Comparison of ENCODE assay signal across 13 cellular contexts in genomic region chr13:109144693-109145437, GRCh38.
DNase-seq lines count a peak whose midpoint lies in the region; ATAC-seq and TF ChIP-seq lines count a peak whose summit lies in the region.
"Had no signal": no experiment of that assay in that cellular context is flagged by ENCODE, and none has a peak within 500 bp of the region (broad histone marks: within the 10 kb centered on the region; RNA-seq: fewer than 3 reads in every experiment).

No MANE protein-coding gene starts in this region.

- no peaks in the 10 kb centered on the region for H3K36me3 Mint-ChIP-seq in naive thymus-derived CD4-positive, alpha-beta T cell
- H3K36me3 Mint-ChIP-seq in WTC11, result no peaks in the 10 kb centered on the region; the same call in 1 of the 2 replicates

- intact Hi-C loops in naive thymus-derived CD4-positive, alpha-beta T cell (cut with micrococcal nuclease), result loop anchor here (1.0 to 10.0 kb wide), 4 partner anchors 180 to 972 kb away; no protein-coding TSS in a partner anchor

- POLR2A ChIA-PET in naive thymus-derived CD4-positive, alpha-beta T cell (lab: Charles Lee), result no interaction called here
- POLR2A ChIA-PET in WTC11 (lab: Charles Lee), result no interaction called here

- no peaks in the 10 kb centered on the region for H3K9me3 ChIP-seq in naive thymus-derived CD4-positive, alpha-beta T cell (ENCODE audit: control insufficient read depth in 2 of 3, low read length in 3 of 3)
- H3K9me3 ChIP-seq: adrenal gland had no signal

- H3K4me3 Mint-ChIP-seq in naive thymus-derived CD4-positive, alpha-beta T cell, result no peak overlapping the region
- H3K4me3 Mint-ChIP-seq in WTC11, result no peak overlapping the region

- H3K27me3 Mint-ChIP-seq in naive thymus-derived CD4-positive, alpha-beta T cell, result peaks cover 20 to 51% (median 45%) of the 10 kb centered on the region in 5 donors
- peaks cover 9% of the 10 kb centered on the region for H3K27me3 Mint-ChIP-seq in WTC11 (ENCODE audit: low read depth)

- H3K4me3 ChIP-seq in fibroblast of mammary gland (ENCODE audit: control insufficient read depth, low read depth, low read length), result no peak overlapping the region
- no peak overlapping the region for H3K4me3 ChIP-seq in naive thymus-derived CD4-positive, alpha-beta T cell (ENCODE audit: low read length)
- H3K4me3 ChIP-seq: adrenal gland, smooth muscle cell had no signal

- no peaks in the 10 kb centered on the region for H3K36me3 ChIP-seq in naive thymus-derived CD4-positive, alpha-beta T cell (ENCODE audit: control insufficient read depth in 2 of 3, insufficient read depth in 3 of 3, low read length in 3 of 3)
- H3K36me3 ChIP-seq: adrenal gland had no signal

- TF ChIP-seq CTCF in fibroblast of mammary gland (conservative IDR thresholded peaks at IDR 0.05; ENCODE audit: control insufficient read depth, insufficient read depth, low read depth, low read length), result no peak
- TF ChIP-seq CTCF in WTC11 (IDR thresholded peaks at IDR 0.05), result no peak

- H3K27me3 ChIP-seq in naive thymus-derived CD4-positive, alpha-beta T cell (ENCODE audit: control insufficient read depth in 2 of 2, insufficient read depth in 2 of 2, low read length in 2 of 2), result peaks cover 0 to 6% of the 10 kb centered on the region in 2 donors
- H3K27me3 ChIP-seq: adrenal gland had no signal

- H3K27ac Mint-ChIP-seq in naive thymus-derived CD4-positive, alpha-beta T cell, result no peak overlapping the region
- H3K27ac Mint-ChIP-seq in WTC11, result no peak overlapping the region

- H3K4me1 Mint-ChIP-seq in naive thymus-derived CD4-positive, alpha-beta T cell, result peaks cover 0 to 2% (median 0%) of the 10 kb centered on the region in 7 donors
- H3K4me1 Mint-ChIP-seq in WTC11, result no peaks in the 10 kb centered on the region; the same call in 1 of the 2 replicates

- ATAC-seq in GM18511 (IDR thresholded peaks at IDR 0.05; ENCODE audit: unreplicated experiment), result peak; percentile 32
- peak; percentile 7 for ATAC-seq in GM21619 (IDR thresholded peaks at IDR 0.05; ENCODE audit: unreplicated experiment)
- ATAC-seq in HG03571 (IDR thresholded peaks at IDR 0.05; ENCODE audit: unreplicated experiment), result peak; percentile 14
- no peak for ATAC-seq in naive thymus-derived CD4-positive, alpha-beta T cell
- ATAC-seq in WTC11, result no peak

- peak; percentile 38 for DNase-seq in fibroblast of mammary gland (ENCODE audit: low read depth)
- no peak for DNase-seq in iPS-NIHi7 (ENCODE audit: extremely low spot score)
- no peak for DNase-seq in naive thymus-derived CD4-positive, alpha-beta T cell
- DNase-seq in WTC11 (ENCODE audit: low spot score), result no peak
- DNase-seq in activated CD4-positive, alpha-beta T cell treated with anti-CD3 and anti-CD28 coated beads, Interleukin-2, amount 50 U/mL, for 48 hours, result no peak
- DNase-seq: activated T-cell treated with anti-CD3 and anti-CD28 coated beads, Interleukin-2, amount 50 U/mL, for 48 hours; left colon had no signal

- H3K4me1 ChIP-seq in naive thymus-derived CD4-positive, alpha-beta T cell (ENCODE audit: control insufficient read depth in 2 of 2, insufficient read depth in 2 of 2, low read length in 2 of 2), result no peaks in the 10 kb centered on the region
- H3K4me1 ChIP-seq: parathyroid adenoma had no signal

- no peaks in the 10 kb centered on the region for H3K9me3 Mint-ChIP-seq in naive thymus-derived CD4-positive, alpha-beta T cell
- peaks cover 5% of the 10 kb centered on the region for H3K9me3 Mint-ChIP-seq in WTC11

- CTCF ChIA-PET in naive thymus-derived CD4-positive, alpha-beta T cell (lab: Charles Lee), result interaction anchor here (1.4 kb wide), 1 partner anchor 8 kb away, joined by 3 read pairs; no protein-coding TSS in a partner anchor
- CTCF ChIA-PET in WTC11 (lab: Charles Lee), result interaction anchor here (1.4 kb wide), 1 partner anchor 13 kb away, joined by 3 read pairs; no protein-coding TSS in a partner anchor

- no peak overlapping the region for H3K27ac ChIP-seq in naive thymus-derived CD4-positive, alpha-beta T cell (ENCODE audit: low read depth, low read length)
- H3K27ac ChIP-seq: adrenal gland, parathyroid adenoma had no signal

TF ChIP-seq in WTC11, 78 proteins besides CTCF, POLR2A, EP300 and RAD21:
- no peak for TF ChIP-seq NFATC4 (CRISPR knock-in tag; IDR thresholded peaks at IDR 0.05)
- no peak for TF ChIP-seq OVOL2 (CRISPR knock-in tag; IDR thresholded peaks at IDR 0.05; ENCODE audit: borderline replicate concordance)
- TF ChIP-seq NFYB (CRISPR knock-in tag; conservative IDR thresholded peaks at IDR 0.05; ENCODE audit: low read depth), result no peak
- TF ChIP-seq, protein P1, sequence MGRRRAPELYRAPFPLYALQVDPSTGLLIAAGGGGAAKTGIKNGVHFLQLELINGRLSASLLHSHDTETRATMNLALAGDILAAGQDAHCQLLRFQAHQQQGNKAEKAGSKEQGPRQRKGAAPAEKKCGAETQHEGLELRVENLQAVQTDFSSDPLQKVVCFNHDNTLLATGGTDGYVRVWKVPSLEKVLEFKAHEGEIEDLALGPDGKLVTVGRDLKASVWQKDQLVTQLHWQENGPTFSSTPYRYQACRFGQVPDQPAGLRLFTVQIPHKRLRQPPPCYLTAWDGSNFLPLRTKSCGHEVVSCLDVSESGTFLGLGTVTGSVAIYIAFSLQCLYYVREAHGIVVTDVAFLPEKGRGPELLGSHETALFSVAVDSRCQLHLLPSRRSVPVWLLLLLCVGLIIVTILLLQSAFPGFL (CRISPR knock-in tag; IDR thresholded peaks at IDR 0.05; ENCODE audit: borderline replicate concordance), result no peak
- no peak for TF ChIP-seq CBFB (CRISPR knock-in tag; IDR thresholded peaks at IDR 0.05; ENCODE audit: low read depth)
- no peak for TF ChIP-seq ELF4 (CRISPR knock-in tag; IDR thresholded peaks at IDR 0.05; ENCODE audit: low read depth)
- no peak for TF ChIP-seq SMAD3 (CRISPR knock-in tag; IDR thresholded peaks at IDR 0.05; ENCODE audit: borderline replicate concordance)
- TF ChIP-seq JUN (CRISPR knock-in tag; IDR thresholded peaks at IDR 0.05), result no peak

Comparison
In these comparisons a context has a peak if more than half of its experiments do, and no peak if none do; other contexts are left out.
1. ATAC-seq: peak in GM18511 (single experiment), GM21619 (single experiment) and HG03571 (single experiment); none in naive thymus-derived CD4-positive, alpha-beta T cell (single experiment) and WTC11 (single experiment).